In genomic region chr17:82100502-82101298, GRCh38 we compare ENCODE assay signal across 10 cellular contexts. TPM values are rescaled to one million over a fixed set of nuclear protein-coding genes. Genes with fewer than 3 reads are reported as not detected.
DNase-seq lines count a peak whose midpoint lies in the region; ATAC-seq and TF ChIP-seq lines count a peak whose summit lies in the region.
"Had no signal": no experiment of that assay in that cellular context is flagged by ENCODE, and none has a peak within 500 bp of the region (broad histone marks: within the 10 kb centered on the region; RNA-seq: fewer than 3 reads in every experiment).

No MANE protein-coding gene starts in this region.

- peak overlapping the region; percentile 99 for H3K4me2 ChIP-seq in OCI-LY3 (ENCODE audit: low read length)

- TF ChIP-seq CTCF in OCI-LY3 (IDR thresholded peaks at IDR 0.05; ENCODE audit: low read depth, low read length) (no peak), stomach (IDR thresholded peaks at IDR 0.05) (no peak)

- peaks cover 35% of the 10 kb centered on the region for H3K4me1 ChIP-seq in OCI-LY3 (ENCODE audit: low read length)
- peaks cover 69 to 88% (median 85%) of the 10 kb centered on the region in 4 donors for H3K4me1 ChIP-seq in stomach

- no peak for DNase-seq in activated T-cell treated with anti-CD3 and anti-CD28 coated beads, Interleukin-2, amount 50 U/mL, for 24 hours
- DNase-seq in activated T-cell treated with anti-CD3 and anti-CD28 coated beads for 4 hours, result no peak
- peak; percentile 21 for DNase-seq in left cardiac atrium
- no peak for DNase-seq in stomach
- DNase-seq in DMS 273 treated with DMSO at 0.1 percent for 48 hours (lab: John Stamatoyannopoulos, UW), result no peak
- DNase-seq in SW 1271 (lab: John Stamatoyannopoulos, UW), result no peak
- DNase-seq: activated CD4-positive, alpha-beta T cell treated with anti-CD3 and anti-CD28 coated beads for 1 hour; NCI-H774 had no signal

- H3K36me3 ChIP-seq in OCI-LY3 (replicated peaks; ENCODE audit: low read depth, low read length) (peaks cover 19% of the 10 kb centered on the region), stomach (peaks cover 3 to 7% (median 6%) of the 10 kb centered on the region in 4 donors)

- no peak for TF ChIP-seq POLR2A in stomach (IDR thresholded peaks at IDR 0.05)

- intact Hi-C loops in left cardiac atrium (cut with DNase I) (no loop called here), stomach (cut with DNase I; ENCODE audit: low total_unique reads) (no loop called here)

- peak overlapping the region; percentile 83 for H3K4me3 Mint-ChIP-seq in activated T-cell treated with anti-CD3 and anti-CD28 coated beads, Interleukin-2, amount 50 U/mL, for 24 hours

- H3K4me3 ChIP-seq in OCI-LY3 (ENCODE audit: low read length), result no peak overlapping the region
- no peak overlapping the region for H3K4me3 ChIP-seq in stomach

- 83 to 88% (median 87%) methylated on average over 27 to 35 of the region's 35 CpGs for WGBS in stomach, 5 donors

- no peaks in the 10 kb centered on the region for H3K9me3 Mint-ChIP-seq in activated T-cell treated with anti-CD3 and anti-CD28 coated beads, Interleukin-2, amount 50 U/mL, for 24 hours

- H3K27ac ChIP-seq in OCI-LY3 (ENCODE audit: low read length) (no peak overlapping the region), stomach (peak overlapping the region; percentile 91 to 99 (median 97))

- H3K9me3 ChIP-seq in OCI-LY3 (ENCODE audit: insufficient read depth, low read length), result no peaks in the 10 kb centered on the region
- no peaks in the 10 kb centered on the region for H3K9me3 ChIP-seq in stomach

- H3K27me3 Mint-ChIP-seq in activated T-cell treated with anti-CD3 and anti-CD28 coated beads, Interleukin-2, amount 50 U/mL, for 24 hours, result no peaks in the 10 kb centered on the region

- peaks cover 40% of the 10 kb centered on the region for H3K36me3 Mint-ChIP-seq in activated T-cell treated with anti-CD3 and anti-CD28 coated beads, Interleukin-2, amount 50 U/mL, for 24 hours (ENCODE audit: low read depth)

- H3K9ac ChIP-seq in OCI-LY3 (ENCODE audit: low read length), result no peak overlapping the region

- H3K27me3 ChIP-seq in OCI-LY3 (ENCODE audit: low read depth, low read length) (no peaks in the 10 kb centered on the region), stomach (no peaks in the 10 kb centered on the region)

- no peak overlapping the region for H2AFZ ChIP-seq in OCI-LY3 (ENCODE audit: low read depth, low read length)

- H3K4me1 Mint-ChIP-seq in activated T-cell treated with anti-CD3 and anti-CD28 coated beads, Interleukin-2, amount 50 U/mL, for 24 hours (ENCODE audit: low read depth), result peaks cover 37% of the 10 kb centered on the region

- no peak for ATAC-seq in left cardiac atrium
- no peak for ATAC-seq in GM21528 (IDR thresholded peaks at IDR 0.05; ENCODE audit: low FRiP score, unreplicated experiment)

- no peak for TF ChIP-seq EP300 in stomach (IDR thresholded peaks at IDR 0.05)

- peaks cover 14% of the 10 kb centered on the region for H4K20me1 ChIP-seq in OCI-LY3 (ENCODE audit: insufficient read depth, low read length)

- H3K27ac Mint-ChIP-seq in activated T-cell treated with anti-CD3 and anti-CD28 coated beads, Interleukin-2, amount 50 U/mL, for 24 hours, result peak overlapping the region; percentile 92

- H3K79me2 ChIP-seq in OCI-LY3 (ENCODE audit: low read length), result peaks cover 43% of the 10 kb centered on the region

RNA-seq across cellular contexts. Expression of gene FASN, which starts 2.7 kb away (rescaled TPM):
- 100 to 1,000 TPM; 220 to 646 TPM for total RNA-seq in left cardiac atrium
- total RNA-seq in stomach, result 100 to 1,000 TPM in 3 of 5 donors, 10 to 100 TPM in 2; 22.8 to 268 (median 175) TPM
- polyA plus RNA-seq in stomach, result 10 to 100 TPM; 36.0 to 97.8 (median 53.3) TPM

RNA-seq across cellular contexts. Expression of gene DUS1L, which starts 35.1 kb away (rescaled TPM):
- total RNA-seq in left cardiac atrium (10 to 100 TPM; 59.2 to 65.4 TPM), stomach (100 to 1,000 TPM in 2 of 5 donors, 10 to 100 TPM in 3; 63.2 to 286 (median 94.6) TPM)
- 100 to 1,000 TPM; 126 to 189 (median 174) TPM for polyA plus RNA-seq in stomach

RNA-seq across cellular contexts. Expression of gene GPS1, which starts 49.0 kb away (rescaled TPM):
- 10 to 100 TPM; 72.2 to 79.3 TPM for total RNA-seq in left cardiac atrium
- total RNA-seq in stomach, result 100 to 1,000 TPM in 1 of 5 donors, 10 to 100 TPM in 4; 28.0 to 329 (median 86.4) TPM
- 100 to 1,000 TPM; 103 to 139 (median 129) TPM for polyA plus RNA-seq in stomach

RNA-seq across cellular contexts. Expression of gene RFNG, which starts 49.1 kb away (rescaled TPM):
- total RNA-seq in left cardiac atrium (10 to 100 TPM; 16.4 to 22.4 TPM), stomach (10 to 100 TPM; 12.5 to 66.5 (median 28.3) TPM)
- polyA plus RNA-seq in stomach, result 10 to 100 TPM; 22.5 to 55.2 (median 26.0) TPM
